Comparison of ENCODE assay signal across 3 cellular contexts in the genomic region with DNA sequence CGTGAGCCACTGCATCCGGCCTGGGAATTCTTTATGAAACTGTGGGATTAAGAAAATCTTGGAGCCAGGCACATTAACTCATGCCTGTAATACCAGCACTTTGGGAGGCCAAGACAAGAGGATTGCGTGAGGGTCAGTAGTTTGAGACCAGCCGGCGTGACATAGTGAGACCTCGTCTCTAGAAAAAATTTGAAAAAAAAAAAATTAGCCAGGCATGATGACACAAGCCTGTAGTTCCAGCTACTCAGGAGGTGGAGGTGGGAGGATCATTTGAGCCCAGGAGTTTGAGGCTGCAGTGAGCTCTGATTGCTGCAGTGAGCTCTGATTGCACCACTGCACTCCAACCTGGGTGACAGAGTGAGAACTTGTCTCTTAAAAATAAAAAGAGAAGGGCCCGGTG.
"Had no signal": no experiment of that assay in that cellular context is flagged by ENCODE, and none has a peak within 500 bp of the region (broad histone marks: within the 10 kb centered on the region; RNA-seq: fewer than 3 reads in every experiment).

No MANE protein-coding gene starts in this region.

- ATAC-seq: GM12878 had no signal

- DNase-seq: GDM1, GF-D8 had no signal

- H3K4me3 ChIP-seq: GM12878 had no signal
